Comparison of ENCODE assay signal across 2 cellular contexts in the genomic region with DNA sequence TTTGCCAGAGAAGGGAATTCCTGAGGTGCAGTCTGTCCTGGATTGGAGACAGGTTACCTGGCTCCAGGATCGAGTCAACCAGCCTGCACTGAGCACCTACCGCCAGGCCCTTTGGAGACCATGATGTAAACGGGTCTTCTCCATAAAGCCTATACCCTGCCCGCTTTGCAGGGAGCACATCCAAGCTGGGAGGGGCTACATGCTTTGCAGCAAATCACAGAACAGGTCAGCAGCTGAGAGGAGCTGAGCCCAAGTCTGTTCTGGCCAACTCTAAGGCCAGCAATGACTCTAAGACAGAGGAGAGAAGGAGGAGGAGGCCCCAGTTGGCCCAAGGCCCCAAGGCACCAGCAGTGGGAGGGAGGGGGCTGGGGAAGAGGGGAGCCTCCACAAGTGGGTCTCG.
TF ChIP-seq lines count a peak whose summit lies in the region.

No MANE protein-coding gene starts in this region.

TF ChIP-seq in GM23338, 12 proteins besides CTCF, POLR2A, EP300 and RAD21 (continues in another document):
- TF ChIP-seq ZNF462 (CRISPR knock-in tag; IDR thresholded peaks at IDR 0.05) (no peak), NANOG (IDR thresholded peaks at IDR 0.05; ENCODE audit: borderline replicate concordance) (no peak), REST (IDR thresholded peaks at IDR 0.05; ENCODE audit: unreplicated experiment) (no peak), CREB1 (CRISPR knock-in tag; IDR thresholded peaks at IDR 0.05; ENCODE audit: low read depth) (no peak), EZH2 (IDR thresholded peaks at IDR 0.05; ENCODE audit: low read depth, unreplicated experiment) (no peak), STAT1 (IDR thresholded peaks at IDR 0.05; ENCODE audit: unreplicated experiment) (no peak), POLR2AphosphoS5 (IDR thresholded peaks at IDR 0.05; ENCODE audit: low read depth) (no peak), ZNF114 (CRISPR knock-in tag; IDR thresholded peaks at IDR 0.05) (no peak), ETS1 (IDR thresholded peaks at IDR 0.05) (no peak), ZNF331 (CRISPR knock-in tag; IDR thresholded peaks at IDR 0.05; ENCODE audit: low read depth) (no peak)

TF ChIP-seq in H1, 55 proteins besides CTCF, POLR2A, EP300 and RAD21:
- TF ChIP-seq KDM4A (IDR thresholded peaks at IDR 0.05; ENCODE audit: low read depth, low read length, severe bottlenecking) (no peak), PHF8 (conservative IDR thresholded peaks at IDR 0.05; ENCODE audit: low read depth, low read length) (no peak), YY1 (IDR thresholded peaks at IDR 0.05; ENCODE audit: low read depth, low read length) (no peak), CHD2 (IDR thresholded peaks at IDR 0.05; ENCODE audit: low read length) (no peak), BCL11A (IDR thresholded peaks at IDR 0.05; ENCODE audit: low read depth in 2 of 2, low read length in 2 of 2) (no peak), EGR1 (IDR thresholded peaks at IDR 0.05; ENCODE audit: borderline replicate concordance, low read depth, low read length) (no peak), MAFK (IDR thresholded peaks at IDR 0.05; ENCODE audit: low read depth, low read length) (no peak)
